Comparison of ENCODE assay signal across 10 cellular contexts in genomic region chr13:60369242-60369641, GRCh38. TPM values are rescaled to one million over a fixed set of nuclear protein-coding genes. Genes with fewer than 3 reads are reported as not detected.
DNase-seq lines count a peak whose midpoint lies in the region; ATAC-seq and TF ChIP-seq lines count a peak whose summit lies in the region.
"Had no signal": no experiment of that assay in that cellular context is flagged by ENCODE, and none has a peak within 500 bp of the region (broad histone marks: within the 10 kb centered on the region; RNA-seq: fewer than 3 reads in every experiment).

No MANE protein-coding gene starts in this region.

- no peaks in the 10 kb centered on the region for H3K4me1 Mint-ChIP-seq in memory B cell

- TF ChIP-seq RAD21 in HCT116 (IDR thresholded peaks at IDR 0.05; ENCODE audit: low read depth): no peak
- no peak for TF ChIP-seq RAD21 in SK-N-SH (IDR thresholded peaks at IDR 0.05; ENCODE audit: low read length)

- no peak overlapping the region for H3K4me3 Mint-ChIP-seq in memory B cell

- H4K20me1 ChIP-seq in HCT116 (ENCODE audit: insufficient read depth): no peaks in the 10 kb centered on the region
- H4K20me1 ChIP-seq in SK-N-SH (ENCODE audit: insufficient read depth): no peaks in the 10 kb centered on the region

- H3K9me3 Mint-ChIP-seq in memory B cell: no peaks in the 10 kb centered on the region

- H3K36me3 ChIP-seq in HCT116 (ENCODE audit: control insufficient read depth in 1 of 2, insufficient read depth in 2 of 2, low read length in 2 of 2) (no peaks in the 10 kb centered on the region), SK-N-SH (replicated peaks in 1 of 2; ENCODE audit: control insufficient read depth in 1 of 2, insufficient read depth in 2 of 2, low read length in 1 of 2) (no peaks in the 10 kb centered on the region)

- no peaks in the 10 kb centered on the region for H3K4me1 ChIP-seq in HCT116 (ENCODE audit: control insufficient read depth in 1 of 2, insufficient read depth in 2 of 2, low read length in 2 of 2)
- no peaks in the 10 kb centered on the region for H3K4me1 ChIP-seq in SK-N-SH (ENCODE audit: control insufficient read depth in 1 of 2, insufficient read depth in 2 of 2, low read depth in 1 of 2, low read length in 1 of 2)

- TF ChIP-seq CTCF in HCT116 (IDR thresholded peaks at IDR 0.05 in 2 of 3, conservative IDR thresholded peaks at IDR 0.05 in 1 of 3; ENCODE audit: borderline replicate concordance in 1 of 3, insufficient read depth in 1 of 3, low read depth in 2 of 3, low read length in 2 of 3) (peak in 2 of 3 experiments; percentile 46 to 62; a peak in 4 of 6 replicates), SK-N-SH (IDR thresholded peaks at IDR 0.05) (peak; percentile 55)

- no peaks in the 10 kb centered on the region for H3K79me2 ChIP-seq in HCT116 (ENCODE audit: insufficient read depth, low read length)
- H3K79me2 ChIP-seq in SK-N-SH (ENCODE audit: insufficient read depth): no peaks in the 10 kb centered on the region

- no peak overlapping the region for H3K27ac ChIP-seq in HCT116 (ENCODE audit: low read depth, low read length)
- no peak overlapping the region for H3K27ac ChIP-seq in SK-N-SH (ENCODE audit: low read depth in 2 of 2, low read length in 1 of 2)

- peak; percentile 75 for ATAC-seq in HCT116
- ATAC-seq in memory B cell (ENCODE audit: low read depth): peak; percentile 53

- no peak overlapping the region for H3K9ac ChIP-seq in HCT116 (ENCODE audit: low read length)
- H3K9ac ChIP-seq in SK-N-SH: no peak overlapping the region

- H3K9me2 ChIP-seq in HCT116 (ENCODE audit: insufficient read depth): no peaks in the 10 kb centered on the region
- no peaks in the 10 kb centered on the region for H3K9me2 ChIP-seq in SK-N-SH

- no peaks in the 10 kb centered on the region for H3F3A ChIP-seq in SK-N-SH (replicated peaks; ENCODE audit: insufficient read depth)

- RAD21 ChIA-PET in HCT116 (lab: Charles Lee; ENCODE audit: low non-redundant PET in 1 of 2, low total read pairs in 2 of 2, uncharacterized antibody in 2 of 2, unreplicated experiment in 2 of 2): no interaction called here

- no peaks in the 10 kb centered on the region for H3K36me3 Mint-ChIP-seq in memory B cell

- intact Hi-C loops in HCT116 (cut with micrococcal nuclease): no loop called here

- H3K27me3 Mint-ChIP-seq in memory B cell: no peaks in the 10 kb centered on the region

- no peak overlapping the region for H3K4me3 ChIP-seq in HCT116 (replicated peaks in 1 of 2; ENCODE audit: low read depth in 1 of 2, low read length in 2 of 2)
- H3K4me3 ChIP-seq in SK-N-SH (ENCODE audit: low read depth in 2 of 2, low read length in 1 of 2): no peak overlapping the region

- no peaks in the 10 kb centered on the region for H3K27me3 ChIP-seq in HCT116 (ENCODE audit: insufficient read depth, low read length)
- no peaks in the 10 kb centered on the region for H3K27me3 ChIP-seq in SK-N-SH (ENCODE audit: insufficient read depth)

- no TSS peak for BruUV-seq in HCT116 (replicated peaks; lab: Mats Ljungman, UMichigan)

- DNase-seq in GM03348 (ENCODE audit: low spot score): peak; percentile 6
- DNase-seq in HCT116 (ENCODE audit: low read depth, low spot score): no peak
- DNase-seq in SK-N-SH: peak; percentile 3
- no peak for DNase-seq in memory B cell (ENCODE audit: low spot score in 2 of 2)
- no peak for DNase-seq in stimulated activated CD4-positive, alpha-beta T cell treated with anti-CD3 and anti-CD28 coated beads, Interleukin-15, amount 100 ng/mL, for 24 hours
- DNase-seq in GDM1 (lab: John Stamatoyannopoulos, UW): no peak
- no peak for DNase-seq in G401 (ENCODE audit: low spot score)
- no peak for DNase-seq in C1 segment of cervical spinal cord (lab: John Stamatoyannopoulos, UW)
- DNase-seq: activated CD4-positive, alpha-beta T cell treated with anti-CD3 and anti-CD28 coated beads, Interleukin-2, amount 50 U/mL, for 1 hour; NCI-H1092 treated with DMSO at 0.1 percent for 48 hours had no signal

- no peaks in the 10 kb centered on the region for H3K9me3 ChIP-seq in HCT116 (ENCODE audit: control insufficient read depth in 1 of 2, insufficient read depth in 1 of 2, low read depth in 1 of 2, low read length in 2 of 2)
- no peaks in the 10 kb centered on the region for H3K9me3 ChIP-seq in SK-N-SH

- H2AFZ ChIP-seq in HCT116 (ENCODE audit: low read depth, low read length, poor library complexity, severe bottlenecking): peak overlapping the region; percentile 46
- no peak overlapping the region for H2AFZ ChIP-seq in SK-N-SH (ENCODE audit: low read depth)

- no peak for TF ChIP-seq POLR2A in HCT116 (IDR thresholded peaks at IDR 0.05; ENCODE audit: borderline replicate concordance, extremely low read depth, insufficient read depth, insufficient read length)

- H3K27ac Mint-ChIP-seq in memory B cell: no peak overlapping the region

- CTCF ChIA-PET in HCT116 (lab: Charles Lee): interaction anchor here (0.8 to 1.2 kb wide), 3 partner anchors 8 to 13 kb away, joined by 3 read pairs; no protein-coding TSS in a partner anchor
- CTCF ChIA-PET in SK-N-SH (lab: Yijun Ruan, JAX): interaction anchor here (0.9 to 1.9 kb wide), 9 partner anchors 11 to 62 kb away, joined by 3 to 16 read pairs (median 5); no protein-coding TSS in a partner anchor

- TF ChIP-seq EP300 in SK-N-SH (IDR thresholded peaks at IDR 0.05; ENCODE audit: borderline replicate concordance in 1 of 2, low read depth in 1 of 2, low read length in 1 of 2): no peak

- in situ Hi-C loops in G401 (cut with HindIII; ENCODE audit: low sequenced_read_pairs): no loop called here

- POLR2A ChIA-PET in HCT116 (lab: Charles Lee): no interaction called here
- POLR2A ChIA-PET in SK-N-SH (lab: Yijun Ruan, JAX): no interaction called here

- H3K4me2 ChIP-seq in HCT116 (ENCODE audit: low read length): no peak overlapping the region
- no peak overlapping the region for H3K4me2 ChIP-seq in SK-N-SH

TF ChIP-seq in HCT116, 20 proteins besides CTCF, POLR2A, EP300 and RAD21 (continues in another document):
- TF ChIP-seq ELF1 (IDR thresholded peaks at IDR 0.05; ENCODE audit: borderline replicate concordance, low read depth) (no peak), SIN3A (IDR thresholded peaks at IDR 0.05; ENCODE audit: low read depth) (no peak), POLR2AphosphoS5 (IDR thresholded peaks at IDR 0.05; ENCODE audit: low read depth, low read length) (no peak), ZFX (IDR thresholded peaks at IDR 0.05) (no peak), CBX3 (IDR thresholded peaks at IDR 0.05; ENCODE audit: low read depth) (no peak), TCF7L2 (IDR thresholded peaks at IDR 0.05; ENCODE audit: borderline replicate concordance, extremely low read depth, insufficient read depth, insufficient read length) (no peak), MAX (IDR thresholded peaks at IDR 0.05) (no peak), EZH2 (IDR thresholded peaks at IDR 0.05) (no peak), ZNF274 (IDR thresholded peaks at IDR 0.05; ENCODE audit: low read depth, low read length) (no peak), EZH2phosphoT487 (IDR thresholded peaks at IDR 0.05; ENCODE audit: borderline replicate concordance) (no peak)

TF ChIP-seq in SK-N-SH, 30 proteins besides CTCF, POLR2A, EP300 and RAD21:
- TF ChIP-seq ZBTB33 (IDR thresholded peaks at IDR 0.05; ENCODE audit: borderline replicate concordance, low read depth): no peak
- no peak for TF ChIP-seq NRF1 (IDR thresholded peaks at IDR 0.05; ENCODE audit: low read depth, low read length)
- no peak for TF ChIP-seq JUND (IDR thresholded peaks at IDR 0.05)
- no peak for TF ChIP-seq POLR2AphosphoS5 (IDR thresholded peaks at IDR 0.05; ENCODE audit: low read depth, low read length)

RNA-seq across cellular contexts. Expression of gene TDRD3, which starts 27.8 kb away (rescaled TPM):
- total RNA-seq in HCT116 (2021; ENCODE audit: unreplicated experiment): 16.9 TPM
- 4.9 and 6.3 TPM in 2 replicates for polyA plus RNA-seq in HCT116 (2012)
- polyA plus RNA-seq in SK-N-SH (2012; rRNA removed): 3.8 and 5.1 TPM in 2 replicates
- polyA plus RNA-seq in SK-N-SH (2012; cell fraction: cytosol; rRNA removed): 4.9 and 6.3 TPM in 2 replicates
- polyA plus RNA-seq in SK-N-SH (2012; cell fraction: nucleus; rRNA removed): 4.7 and 10.2 TPM in 2 replicates
- total RNA-seq in G401 (2014; rRNA removed; shearing (Covaris generic)): 3.5 and 8.5 TPM in 2 replicates

Comparison
In these comparisons a context has a peak if more than half of its experiments do, and no peak if none do; other contexts are left out.
1. DNase-seq: peak in GM03348 (single experiment) and SK-N-SH (single experiment); none in HCT116 (single experiment), memory B cell (0 of 2), stimulated activated CD4-positive, alpha-beta T cell treated with anti-CD3 and anti-CD28 coated beads, Interleukin-15, amount 100 ng/mL, for 24 hours (single experiment), GDM1 (single experiment), G401 (single experiment) and C1 segment of cervical spinal cord (0 of 14).